ENCODE assay signal across 9 cellular contexts in genomic region chrX:136766785-136767103, GRCh38. TPM values are rescaled to one million over a fixed set of nuclear protein-coding genes. Genes with fewer than 3 reads are reported as not detected.
DNase-seq lines count a peak whose midpoint lies in the region; ATAC-seq, FAIRE-seq and TF ChIP-seq lines count a peak whose summit lies in the region.
"Had no signal": no experiment of that assay in that cellular context is flagged by ENCODE, and none has a peak within 500 bp of the region (broad histone marks: within the 10 kb centered on the region; RNA-seq: fewer than 3 reads in every experiment).

No MANE protein-coding gene starts in this region.

- H3K4me3 ChIP-seq in K562: peak overlapping the region; percentile 68
- H3K4me3 ChIP-seq in lower leg skin (ENCODE audit: low read depth, poor library complexity, severe bottlenecking): peak overlapping the region; percentile 40
- H3K4me3 ChIP-seq in vagina: peak overlapping the region; percentile 65 to 68

- peak overlapping the region; percentile 89 for H2AFZ ChIP-seq in K562 (ENCODE audit: low read depth, low read length)

- intact Hi-C loops in Right ventricle myocardium inferior (cut with DNase I): loop anchor here (1.0 to 10.0 kb wide), 2 partner anchors 35 to 52 kb away; no protein-coding TSS in a partner anchor
- intact Hi-C loops in cardiac septum (cut with DNase I): loop anchor here (5.0 kb wide), 1 partner anchor 34 kb away; no protein-coding TSS in a partner anchor
- intact Hi-C loops in K562 (cut with micrococcal nuclease): loop anchor here (2.0 to 5.0 kb wide), 4 partner anchors 18 to 158 kb away; no protein-coding TSS in a partner anchor
- intact Hi-C loops in lower leg skin (cut with DNase I; ENCODE audit: low total_unique reads): no loop called here
- intact Hi-C loops in vagina (cut with DNase I): no loop called here

- ATAC-seq in Right ventricle myocardium inferior (peak; percentile 63), K562 (peak; percentile 15), HG03175 (IDR thresholded peaks at IDR 0.05; ENCODE audit: unreplicated experiment) (no peak)

- peaks cover 10% of the 10 kb centered on the region; the same call in 1 of the 3 replicates for H3K79me2 ChIP-seq in K562 (ENCODE audit: control insufficient read depth, insufficient read depth, low read length)

- H3K27me3 ChIP-seq in K562 (ENCODE audit: control insufficient read depth in 2 of 2, insufficient read depth in 2 of 2, low read length in 2 of 2): no peaks in the 10 kb centered on the region
- H3K27me3 ChIP-seq in vagina: no peaks in the 10 kb centered on the region

- H3K36me3 ChIP-seq in K562 (ENCODE audit: control insufficient read depth, insufficient read depth, low read length) (no peaks in the 10 kb centered on the region; the same call in 2 of the 3 replicates), vagina (no peaks in the 10 kb centered on the region)

- WGBS in K562 (ENCODE audit: insufficient coverage, low coverage, missing lambda C conversion rate): 12% methylated on average over 9 of the region's 19 CpGs
- 7 to 52% methylated on average over 11 to 19 of the region's 19 CpGs for WGBS in lower leg skin, 2 donors

- H3K27ac ChIP-seq in K562 (ENCODE audit: extremely low read depth, low read depth, low read length) (peak overlapping the region; percentile 82; the same call in 1 of the 3 replicates), vagina (peak overlapping the region; percentile 91)

- FAIRE-seq in K562 (lab: Jason Lieb, UNC): no peak
- FAIRE-seq: endometrium had no signal

- TF ChIP-seq POLR2A in K562 (conservative IDR thresholded peaks at IDR 0.05) (no peak), lower leg skin (IDR thresholded peaks at IDR 0.05) (no peak), vagina (IDR thresholded peaks at IDR 0.05) (no peak)

- DNase-seq in Right ventricle myocardium inferior (ENCODE audit: missing footprints) (no peak), cardiac septum (ENCODE audit: low spot score) (no peak), K562 (ENCODE audit: extremely low read depth in 1 of 4, low spot score in 3 of 4) (peak in 1 of 4 experiments; percentile 19), lower leg skin (ENCODE audit: low spot score in 2 of 2) (no peak), vagina (ENCODE audit: extremely low spot score in 2 of 2) (no peak), SKM-1 (lab: John Stamatoyannopoulos, UW; ENCODE audit: unreplicated experiment) (no peak)
- DNase-seq in activated naive CD4-positive, alpha-beta T cell (lab: John Stamatoyannopoulos, UW): no peak

- no peaks in the 10 kb centered on the region for H3K9me1 ChIP-seq in K562 (ENCODE audit: control insufficient read depth, insufficient read depth, low read length)

- no peaks in the 10 kb centered on the region; the same call in 1 of the 2 replicates for H3K9me3 ChIP-seq in K562 (replicated peaks; ENCODE audit: control insufficient read depth, insufficient read depth, low read depth, low read length)
- H3K9me3 ChIP-seq in vagina: no peaks in the 10 kb centered on the region

- BruUV-seq in K562 (replicated peaks; lab: Mats Ljungman, UMichigan): no TSS peak

- no peak for TF ChIP-seq RAD21 in K562 (CRISPR knock-in tag; conservative IDR thresholded peaks at IDR 0.05 in 1 of 2, IDR thresholded peaks at IDR 0.05 in 1 of 2)

- peak overlapping the region; percentile 73 to 93 for H3K9ac ChIP-seq in K562 (ENCODE audit: insufficient read depth in 1 of 2, low read depth in 2 of 2, low read length in 2 of 2)

- POLR2A ChIA-PET in K562 (lab: Yijun Ruan, JAX): interaction anchor here (0.6 to 4.0 kb wide), 6 partner anchors 10 to 114 kb away, joined by 3 to 14 read pairs (median 4); partner anchors contain the start of gene RBMX

- H3K4me1 ChIP-seq in K562 (replicated peaks in 1 of 2; ENCODE audit: control insufficient read depth in 2 of 2, insufficient read depth in 2 of 2, low read length in 2 of 2) (peaks cover 16 to 19% of the 10 kb centered on the region in 2 experiments), vagina (peaks cover 13% of the 10 kb centered on the region)

- CTCF ChIA-PET in K562 (lab: Yijun Ruan, JAX; ENCODE audit: low intra/inter-chr PET ratio): no interaction called here

- TF ChIP-seq EP300 in K562 (IDR thresholded peaks at IDR 0.05; ENCODE audit: low read length): no peak

- H3K4me2 ChIP-seq in K562 (ENCODE audit: insufficient read depth, low read length): peak overlapping the region; percentile 75

- H4K20me1 ChIP-seq in K562 (replicated peaks; ENCODE audit: control insufficient read depth, insufficient read depth, low read length): no peaks in the 10 kb centered on the region

- no peak for TF ChIP-seq CTCF in K562 (IDR thresholded peaks at IDR 0.05 in 2 of 3, conservative IDR thresholded peaks at IDR 0.05 in 1 of 3; ENCODE audit: insufficient read depth in 2 of 3, low read depth in 1 of 3, low read length in 3 of 3)
- TF ChIP-seq CTCF in lower leg skin (IDR thresholded peaks at IDR 0.05): no peak
- TF ChIP-seq CTCF in vagina (IDR thresholded peaks at IDR 0.05): no peak

- in situ Hi-C loops in K562 (cut with MboI): no loop called here

TF ChIP-seq in K562, 482 proteins besides CTCF, POLR2A, EP300 and RAD21:
- TF ChIP-seq ZSCAN32 (CRISPR knock-in tag; IDR thresholded peaks at IDR 0.05): no peak
- 0 out of 4 replicates have a peak, but pooled peaks of 1 of the 2 experiments have one; percentile 18 for TF ChIP-seq ZNF639 (CRISPR knock-in tag; conservative IDR thresholded peaks at IDR 0.05 in 1 of 2, IDR thresholded peaks at IDR 0.05 in 1 of 2)

RNA-seq across cellular contexts. Expression of gene ARHGEF6, which starts 14.0 kb away (rescaled TPM):
- total RNA-seq in Right ventricle myocardium inferior: 40.2 TPM
- 51.3 TPM for total RNA-seq in cardiac septum
- 2.3 and 4.7 TPM in 2 replicates for total RNA-seq in K562 (2011; cell fraction: chromatin; rRNA removed; ENCODE audit: low replicate concordance)
- total RNA-seq in K562 (2011; cell fraction: nucleolus; rRNA removed): 1.3 TPM in 2 replicates
- 2.0 and 4.1 TPM in 2 replicates for total RNA-seq in K562 (2011; cell fraction: nucleoplasm; rRNA removed)
- total RNA-seq in K562 (2014; rRNA removed): 7.4 and 9.5 TPM in 2 replicates
- total RNA-seq in K562 (2014; rRNA removed; fragmentation: Illumina TruSeq; extraction: Trizol): 14.3 and 15.9 TPM in 2 replicates
- 20.7 and 22.1 TPM in 2 replicates for total RNA-seq in K562 (2015; rRNA removed; fragmentation: Illumina TruSeq; extraction: Trizol)
- 10.4 and 10.9 TPM in 2 replicates for total RNA-seq in K562 (2021)
- 15.1 and 15.3 TPM in 2 replicates for polyA plus RNA-seq in K562 (2011; rRNA removed)
- 4.4 and 8.8 TPM in 2 replicates for polyA plus RNA-seq in K562 (2011; cell fraction: cytosol; rRNA removed)
- polyA plus RNA-seq in K562 (2011; cell fraction: nucleus; rRNA removed): 8.9 and 13.1 TPM in 2 replicates
- 24.2 and 44.4 TPM in 2 replicates for polyA plus RNA-seq in K562 (2012)
- 15.2 and 18.0 TPM in 2 replicates for polyA plus RNA-seq in K562 (2014; fragmentation: Illumina TruSeq; extraction: Trizol)
- polyA plus RNA-seq in K562 (2014; fragmentation: Nextera tagmentation; extraction: Ambion mirVana): 1 to 10 TPM; 2.9 to 5.0 TPM
- 13.3 and 14.1 TPM in 2 replicates for polyA plus RNA-seq in K562 (2014; rRNA removed)
- polyA minus RNA-seq in K562 (2011; rRNA and poly(A)+ RNA removed): 13.3 and 15.4 TPM in 2 replicates
- 4.0 and 5.6 TPM in 2 replicates for polyA minus RNA-seq in K562 (2011; cell fraction: cytosol; rRNA and poly(A)+ RNA removed)
- polyA minus RNA-seq in K562 (2011; cell fraction: nucleus; rRNA and poly(A)+ RNA removed): 2.4 and 7.1 TPM in 2 replicates
- 1 to 10 TPM; 5.8 to 9.6 (median 7.9) TPM for total RNA-seq in lower leg skin
- total RNA-seq in vagina: 16.2 TPM

Comparison
In these comparisons a context has a peak if more than half of its experiments do, and no peak if none do; other contexts are left out.
1. intact Hi-C loops: an anchor here in Right ventricle myocardium inferior (1.0 to 10.0 kb wide), cardiac septum (5.0 kb wide) and K562 (2.0 to 5.0 kb wide); none called in lower leg skin and vagina.